Comparison of ENCODE assay signal across 1 cellular context in the genomic region with DNA sequence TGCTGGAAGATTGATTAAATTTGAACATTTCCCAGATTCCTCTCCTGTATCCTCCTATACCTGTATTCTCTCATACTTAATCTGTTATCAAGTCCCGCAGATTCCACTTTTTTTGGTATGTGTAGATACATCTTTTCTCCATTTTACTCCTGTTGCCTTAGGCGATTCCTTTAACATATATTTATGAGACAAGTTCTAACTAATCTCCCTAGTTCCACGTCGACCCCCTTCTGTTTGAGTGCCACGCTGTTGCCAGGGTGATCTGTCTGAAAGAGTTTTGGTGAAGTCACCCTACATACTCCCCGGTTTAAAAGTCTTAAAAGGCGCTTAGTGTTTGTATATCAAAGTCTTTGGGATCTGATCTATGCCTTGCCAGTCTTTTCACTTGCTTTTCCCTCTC.
TF ChIP-seq lines count a peak whose summit lies in the region.

No MANE protein-coding gene starts in this region.

TF ChIP-seq in GM23338, 12 proteins besides CTCF, POLR2A, EP300 and RAD21 (continued from another document):
- TF ChIP-seq, protein P1, sequence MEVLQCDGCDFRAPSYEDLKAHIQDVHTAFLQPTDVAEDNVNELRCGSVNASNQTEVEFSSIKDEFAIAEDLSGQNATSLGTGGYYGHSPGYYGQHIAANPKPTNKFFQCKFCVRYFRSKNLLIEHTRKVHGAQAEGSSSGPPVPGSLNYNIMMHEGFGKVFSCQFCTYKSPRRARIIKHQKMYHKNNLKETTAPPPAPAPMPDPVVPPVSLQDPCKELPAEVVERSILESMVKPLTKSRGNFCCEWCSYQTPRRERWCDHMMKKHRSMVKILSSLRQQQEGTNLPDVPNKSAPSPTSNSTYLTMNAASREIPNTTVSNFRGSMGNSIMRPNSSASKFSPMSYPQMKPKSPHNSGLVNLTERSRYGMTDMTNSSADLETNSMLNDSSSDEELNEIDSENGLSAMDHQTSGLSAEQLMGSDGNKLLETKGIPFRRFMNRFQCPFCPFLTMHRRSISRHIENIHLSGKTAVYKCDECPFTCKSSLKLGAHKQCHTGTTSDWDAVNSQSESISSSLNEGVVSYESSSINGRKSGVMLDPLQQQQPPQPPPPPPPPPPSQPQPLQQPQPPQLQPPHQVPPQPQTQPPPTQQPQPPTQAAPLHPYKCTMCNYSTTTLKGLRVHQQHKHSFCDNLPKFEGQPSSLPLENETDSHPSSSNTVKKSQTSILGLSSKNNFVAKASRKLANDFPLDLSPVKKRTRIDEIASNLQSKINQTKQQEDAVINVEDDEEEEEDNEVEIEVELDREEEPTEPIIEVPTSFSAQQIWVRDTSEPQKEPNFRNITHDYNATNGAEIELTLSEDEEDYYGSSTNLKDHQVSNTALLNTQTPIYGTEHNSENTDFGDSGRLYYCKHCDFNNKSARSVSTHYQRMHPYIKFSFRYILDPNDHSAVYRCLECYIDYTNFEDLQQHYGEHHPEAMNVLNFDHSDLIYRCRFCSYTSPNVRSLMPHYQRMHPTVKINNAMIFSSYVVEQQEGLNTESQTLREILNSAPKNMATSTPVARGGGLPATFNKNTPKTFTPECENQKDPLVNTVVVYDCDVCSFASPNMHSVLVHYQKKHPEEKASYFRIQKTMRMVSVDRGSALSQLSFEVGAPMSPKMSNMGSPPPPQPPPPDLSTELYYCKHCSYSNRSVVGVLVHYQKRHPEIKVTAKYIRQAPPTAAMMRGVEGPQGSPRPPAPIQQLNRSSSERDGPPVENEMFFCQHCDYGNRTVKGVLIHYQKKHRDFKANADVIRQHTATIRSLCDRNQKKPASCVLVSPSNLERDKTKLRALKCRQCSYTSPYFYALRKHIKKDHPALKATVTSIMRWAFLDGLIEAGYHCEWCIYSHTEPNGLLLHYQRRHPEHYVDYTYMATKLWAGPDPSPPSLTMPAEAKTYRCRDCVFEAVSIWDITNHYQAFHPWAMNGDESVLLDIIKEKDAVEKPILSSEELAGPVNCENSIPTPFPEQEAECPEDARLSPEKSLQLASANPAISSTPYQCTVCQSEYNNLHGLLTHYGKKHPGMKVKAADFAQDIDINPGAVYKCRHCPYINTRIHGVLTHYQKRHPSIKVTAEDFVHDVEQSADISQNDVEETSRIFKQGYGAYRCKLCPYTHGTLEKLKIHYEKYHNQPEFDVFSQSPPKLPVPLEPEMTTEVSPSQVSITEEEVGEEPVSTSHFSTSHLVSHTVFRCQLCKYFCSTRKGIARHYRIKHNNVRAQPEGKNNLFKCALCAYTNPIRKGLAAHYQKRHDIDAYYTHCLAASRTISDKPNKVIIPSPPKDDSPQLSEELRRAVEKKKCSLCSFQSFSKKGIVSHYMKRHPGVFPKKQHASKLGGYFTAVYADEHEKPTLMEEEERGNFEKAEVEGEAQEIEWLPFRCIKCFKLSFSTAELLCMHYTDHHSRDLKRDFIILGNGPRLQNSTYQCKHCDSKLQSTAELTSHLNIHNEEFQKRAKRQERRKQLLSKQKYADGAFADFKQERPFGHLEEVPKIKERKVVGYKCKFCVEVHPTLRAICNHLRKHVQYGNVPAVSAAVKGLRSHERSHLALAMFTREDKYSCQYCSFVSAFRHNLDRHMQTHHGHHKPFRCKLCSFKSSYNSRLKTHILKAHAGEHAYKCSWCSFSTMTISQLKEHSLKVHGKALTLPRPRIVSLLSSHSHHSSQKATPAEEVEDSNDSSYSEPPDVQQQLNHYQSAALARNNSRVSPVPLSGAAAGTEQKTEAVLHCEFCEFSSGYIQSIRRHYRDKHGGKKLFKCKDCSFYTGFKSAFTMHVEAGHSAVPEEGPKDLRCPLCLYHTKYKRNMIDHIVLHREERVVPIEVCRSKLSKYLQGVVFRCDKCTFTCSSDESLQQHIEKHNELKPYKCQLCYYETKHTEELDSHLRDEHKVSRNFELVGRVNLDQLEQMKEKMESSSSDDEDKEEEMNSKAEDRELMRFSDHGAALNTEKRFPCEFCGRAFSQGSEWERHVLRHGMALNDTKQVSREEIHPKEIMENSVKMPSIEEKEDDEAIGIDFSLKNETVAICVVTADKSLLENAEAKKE (CRISPR knock-in tag; IDR thresholded peaks at IDR 0.05), result no peak
- TF ChIP-seq JUNB (IDR thresholded peaks at IDR 0.05; ENCODE audit: unreplicated experiment) (no peak), EZH2phosphoT487 (IDR thresholded peaks at IDR 0.05; ENCODE audit: unreplicated experiment) (no peak), ZNF114 (CRISPR knock-in tag; IDR thresholded peaks at IDR 0.05) (no peak), CREB1 (CRISPR knock-in tag; IDR thresholded peaks at IDR 0.05; ENCODE audit: low read depth) (no peak), NANOG (IDR thresholded peaks at IDR 0.05; ENCODE audit: borderline replicate concordance) (no peak), ZNF331 (CRISPR knock-in tag; IDR thresholded peaks at IDR 0.05; ENCODE audit: low read depth) (no peak), STAT1 (IDR thresholded peaks at IDR 0.05; ENCODE audit: unreplicated experiment) (no peak), POLR2AphosphoS5 (IDR thresholded peaks at IDR 0.05; ENCODE audit: low read depth) (no peak)
- TF ChIP-seq, protein P2, sequence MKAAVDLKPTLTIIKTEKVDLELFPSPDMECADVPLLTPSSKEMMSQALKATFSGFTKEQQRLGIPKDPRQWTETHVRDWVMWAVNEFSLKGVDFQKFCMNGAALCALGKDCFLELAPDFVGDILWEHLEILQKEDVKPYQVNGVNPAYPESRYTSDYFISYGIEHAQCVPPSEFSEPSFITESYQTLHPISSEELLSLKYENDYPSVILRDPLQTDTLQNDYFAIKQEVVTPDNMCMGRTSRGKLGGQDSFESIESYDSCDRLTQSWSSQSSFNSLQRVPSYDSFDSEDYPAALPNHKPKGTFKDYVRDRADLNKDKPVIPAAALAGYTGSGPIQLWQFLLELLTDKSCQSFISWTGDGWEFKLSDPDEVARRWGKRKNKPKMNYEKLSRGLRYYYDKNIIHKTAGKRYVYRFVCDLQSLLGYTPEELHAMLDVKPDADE (IDR thresholded peaks at IDR 0.05), result no peak
- TF ChIP-seq, protein P3, sequence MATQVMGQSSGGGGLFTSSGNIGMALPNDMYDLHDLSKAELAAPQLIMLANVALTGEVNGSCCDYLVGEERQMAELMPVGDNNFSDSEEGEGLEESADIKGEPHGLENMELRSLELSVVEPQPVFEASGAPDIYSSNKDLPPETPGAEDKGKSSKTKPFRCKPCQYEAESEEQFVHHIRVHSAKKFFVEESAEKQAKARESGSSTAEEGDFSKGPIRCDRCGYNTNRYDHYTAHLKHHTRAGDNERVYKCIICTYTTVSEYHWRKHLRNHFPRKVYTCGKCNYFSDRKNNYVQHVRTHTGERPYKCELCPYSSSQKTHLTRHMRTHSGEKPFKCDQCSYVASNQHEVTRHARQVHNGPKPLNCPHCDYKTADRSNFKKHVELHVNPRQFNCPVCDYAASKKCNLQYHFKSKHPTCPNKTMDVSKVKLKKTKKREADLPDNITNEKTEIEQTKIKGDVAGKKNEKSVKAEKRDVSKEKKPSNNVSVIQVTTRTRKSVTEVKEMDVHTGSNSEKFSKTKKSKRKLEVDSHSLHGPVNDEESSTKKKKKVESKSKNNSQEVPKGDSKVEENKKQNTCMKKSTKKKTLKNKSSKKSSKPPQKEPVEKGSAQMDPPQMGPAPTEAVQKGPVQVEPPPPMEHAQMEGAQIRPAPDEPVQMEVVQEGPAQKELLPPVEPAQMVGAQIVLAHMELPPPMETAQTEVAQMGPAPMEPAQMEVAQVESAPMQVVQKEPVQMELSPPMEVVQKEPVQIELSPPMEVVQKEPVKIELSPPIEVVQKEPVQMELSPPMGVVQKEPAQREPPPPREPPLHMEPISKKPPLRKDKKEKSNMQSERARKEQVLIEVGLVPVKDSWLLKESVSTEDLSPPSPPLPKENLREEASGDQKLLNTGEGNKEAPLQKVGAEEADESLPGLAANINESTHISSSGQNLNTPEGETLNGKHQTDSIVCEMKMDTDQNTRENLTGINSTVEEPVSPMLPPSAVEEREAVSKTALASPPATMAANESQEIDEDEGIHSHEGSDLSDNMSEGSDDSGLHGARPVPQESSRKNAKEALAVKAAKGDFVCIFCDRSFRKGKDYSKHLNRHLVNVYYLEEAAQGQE (IDR thresholded peaks at IDR 0.05; ENCODE audit: unreplicated experiment), result no peak
